Comparison of ENCODE assay signal across 8 cellular contexts in the genomic region with DNA sequence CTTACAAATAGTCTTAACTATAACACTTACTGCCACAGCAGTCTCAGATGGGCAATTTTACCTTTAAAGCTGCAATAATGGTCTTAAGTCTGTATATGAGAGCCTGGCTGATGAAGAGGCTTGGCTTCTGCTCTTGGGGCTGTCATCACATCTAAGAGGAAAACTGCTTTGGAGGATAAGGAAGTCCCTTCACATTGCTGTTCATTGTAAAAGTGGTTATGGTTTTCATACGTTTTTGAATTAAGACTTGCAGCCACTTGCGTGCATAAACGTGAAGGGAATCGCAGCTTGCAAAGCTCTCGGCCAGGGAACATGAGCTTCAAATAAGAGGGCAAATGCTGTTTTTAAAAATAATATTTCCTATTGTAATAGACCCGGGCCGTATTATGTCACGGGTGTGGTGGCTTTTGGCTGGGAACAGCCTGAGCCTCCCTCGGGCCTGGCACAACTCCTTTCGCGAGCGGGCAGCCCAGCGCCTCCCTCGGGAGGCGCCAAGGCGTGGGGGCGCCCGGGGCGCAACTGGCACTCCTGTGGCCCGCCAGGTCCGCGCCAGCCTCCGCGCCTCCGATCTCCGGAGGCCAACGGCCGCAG. TPM values are rescaled to one million over a fixed set of nuclear protein-coding genes. Genes with fewer than 3 reads are reported as not detected.
DNase-seq lines count a peak whose midpoint lies in the region; ATAC-seq and TF ChIP-seq lines count a peak whose summit lies in the region.

No MANE protein-coding gene starts in this region.

- TF ChIP-seq POLR2A in HCT116 (IDR thresholded peaks at IDR 0.05; ENCODE audit: borderline replicate concordance, extremely low read depth, insufficient read depth, insufficient read length) (no peak), adrenal gland (IDR thresholded peaks at IDR 0.05) (no peak)

- H3K9me3 Mint-ChIP-seq in stimulated activated effector memory CD8-positive, alpha-beta T cell treated with anti-CD3 and anti-CD28 coated beads, Interleukin-12 subunit alpha, Interleukin-12 subunit beta, amount 100 ng/mL, for 72 hours: no peaks in the 10 kb centered on the region

- H3K4me3 Mint-ChIP-seq in stimulated activated effector memory CD8-positive, alpha-beta T cell treated with anti-CD3 and anti-CD28 coated beads, Interleukin-12 subunit alpha, Interleukin-12 subunit beta, amount 100 ng/mL, for 72 hours: peak overlapping the region; percentile 41

- no peak overlapping the region for H3K27ac Mint-ChIP-seq in stimulated activated effector memory CD8-positive, alpha-beta T cell treated with anti-CD3 and anti-CD28 coated beads, Interleukin-12 subunit alpha, Interleukin-12 subunit beta, amount 100 ng/mL, for 72 hours

- no peaks in the 10 kb centered on the region for H3K79me2 ChIP-seq in HCT116 (ENCODE audit: insufficient read depth, low read length)

- H3K27me3 ChIP-seq in HCT116 (ENCODE audit: insufficient read depth, low read length): no peaks in the 10 kb centered on the region
- no peaks in the 10 kb centered on the region for H3K27me3 ChIP-seq in adrenal gland
- H3K27me3 ChIP-seq in iPS-18a (ENCODE audit: control insufficient read depth, insufficient read depth, low read length): peaks cover 44% of the 10 kb centered on the region

- H3K4me1 Mint-ChIP-seq in stimulated activated effector memory CD8-positive, alpha-beta T cell treated with anti-CD3 and anti-CD28 coated beads, Interleukin-12 subunit alpha, Interleukin-12 subunit beta, amount 100 ng/mL, for 72 hours: no peaks in the 10 kb centered on the region

- TF ChIP-seq RAD21 in HCT116 (IDR thresholded peaks at IDR 0.05; ENCODE audit: low read depth): no peak

- DNase-seq in AG10803 (ENCODE audit: low read depth): peak; percentile 16
- DNase-seq in HCT116 (ENCODE audit: low read depth, low spot score): no peak
- DNase-seq in adrenal gland: peak in 1 of 7 donors; percentile 64
- no peak for DNase-seq in stimulated activated effector memory CD8-positive, alpha-beta T cell treated with anti-CD3 and anti-CD28 coated beads, Interleukin-12 subunit alpha, Interleukin-12 subunit beta, amount 100 ng/mL, for 72 hours (ENCODE audit: low spot score in 2 of 2)
- no peak for DNase-seq in hippocampal formation (lab: John Stamatoyannopoulos, UW)

- RAD21 ChIA-PET in HCT116 (lab: Charles Lee; ENCODE audit: low non-redundant PET in 1 of 2, low total read pairs in 2 of 2, uncharacterized antibody in 2 of 2, unreplicated experiment in 2 of 2): no interaction called here

- no peaks in the 10 kb centered on the region for H3K9me3 ChIP-seq in HCT116 (ENCODE audit: control insufficient read depth in 1 of 2, insufficient read depth in 1 of 2, low read depth in 1 of 2, low read length in 2 of 2)
- H3K9me3 ChIP-seq in adrenal gland (replicated peaks in 1 of 3): no peaks in the 10 kb centered on the region
- no peaks in the 10 kb centered on the region for H3K9me3 ChIP-seq in iPS-18a (ENCODE audit: control insufficient read depth, low read depth, low read length)

- H3K36me3 ChIP-seq in HCT116 (ENCODE audit: control insufficient read depth in 1 of 2, insufficient read depth in 2 of 2, low read length in 2 of 2) (no peaks in the 10 kb centered on the region), adrenal gland (replicated peaks in 1 of 2) (no peaks in the 10 kb centered on the region), iPS-18a (ENCODE audit: control insufficient read depth, low read depth, low read length) (no peaks in the 10 kb centered on the region)

- POLR2A ChIA-PET in HCT116 (lab: Charles Lee): no interaction called here

- intact Hi-C loops in HCT116 (cut with micrococcal nuclease) (no loop called here), adrenal gland (cut with DNase I) (no loop called here)

- peak overlapping the region; percentile 62 for H3K27ac ChIP-seq in HCT116 (ENCODE audit: low read depth, low read length)
- peak overlapping the region; percentile 36 to 91 (median 90) for H3K27ac ChIP-seq in adrenal gland
- no peak overlapping the region for H3K27ac ChIP-seq in iPS-18a (ENCODE audit: low read length)

- peak overlapping the region; percentile 81 for H2AFZ ChIP-seq in HCT116 (ENCODE audit: low read depth, low read length, poor library complexity, severe bottlenecking)

- peak; percentile 73 for ATAC-seq in HCT116
- ATAC-seq in stimulated activated effector memory CD8-positive, alpha-beta T cell treated with anti-CD3 and anti-CD28 coated beads, Interleukin-12 subunit alpha, Interleukin-12 subunit beta, amount 100 ng/mL, for 72 hours: no peak
- ATAC-seq in GM19467 (IDR thresholded peaks at IDR 0.05; ENCODE audit: unreplicated experiment): no peak
- ATAC-seq in HG02870 (IDR thresholded peaks at IDR 0.05; ENCODE audit: unreplicated experiment): no peak

- no peaks in the 10 kb centered on the region for H3K9me2 ChIP-seq in HCT116 (ENCODE audit: insufficient read depth)

- CTCF ChIA-PET in HCT116 (lab: Charles Lee): interaction anchor here (0.6 kb wide), 1 partner anchor 30 kb away, joined by 3 read pairs; no protein-coding TSS in a partner anchor

- H3K4me3 ChIP-seq in AG10803 (ENCODE audit: low read length) (peak overlapping the region; percentile 82), HCT116 (replicated peaks in 1 of 2; ENCODE audit: low read depth in 1 of 2, low read length in 2 of 2) (peak overlapping the region; percentile 30 to 76), adrenal gland (peak overlapping the region in 2 of 4 donors; percentile 64 to 92), iPS-18a (ENCODE audit: low read length) (peak overlapping the region; percentile 52)

- H3K4me2 ChIP-seq in HCT116 (ENCODE audit: low read length): peak overlapping the region; percentile 94

- no peaks in the 10 kb centered on the region for H3K36me3 Mint-ChIP-seq in stimulated activated effector memory CD8-positive, alpha-beta T cell treated with anti-CD3 and anti-CD28 coated beads, Interleukin-12 subunit alpha, Interleukin-12 subunit beta, amount 100 ng/mL, for 72 hours

- peak overlapping the region; percentile 64 for H3K9ac ChIP-seq in HCT116 (ENCODE audit: low read length)
- H3K9ac ChIP-seq in iPS-18a (ENCODE audit: low read length): no peak overlapping the region

- no peaks in the 10 kb centered on the region for H4K20me1 ChIP-seq in HCT116 (ENCODE audit: insufficient read depth)

- H3K4me1 ChIP-seq in HCT116 (ENCODE audit: control insufficient read depth in 1 of 2, insufficient read depth in 2 of 2, low read length in 2 of 2) (peaks cover 6 to 23% of the 10 kb centered on the region in 2 experiments; a peak in 3 of 4 replicates), adrenal gland (replicated peaks in 1 of 2) (peaks cover 34 to 45% of the 10 kb centered on the region in 2 donors), iPS-18a (ENCODE audit: control insufficient read depth, low read depth, low read length) (peaks cover 3% of the 10 kb centered on the region)

- WGBS in adrenal gland, 4 donors: 2 to 13% (median 4%) methylated on average over 5 to 28 of the region's 28 CpGs

- TF ChIP-seq CTCF in AG10803 (conservative IDR thresholded peaks at IDR 0.05; ENCODE audit: low read length): no peak
- no peak for TF ChIP-seq CTCF in HCT116 (IDR thresholded peaks at IDR 0.05 in 2 of 3, conservative IDR thresholded peaks at IDR 0.05 in 1 of 3; ENCODE audit: borderline replicate concordance in 1 of 3, insufficient read depth in 1 of 3, low read depth in 2 of 3, low read length in 2 of 3)
- TF ChIP-seq CTCF in adrenal gland (IDR thresholded peaks at IDR 0.05): no peak

- BruUV-seq in HCT116 (replicated peaks; lab: Mats Ljungman, UMichigan): no TSS peak

TF ChIP-seq in HCT116, 20 proteins besides CTCF, POLR2A, EP300 and RAD21 (continues in another document):
- TF ChIP-seq YY1 (IDR thresholded peaks at IDR 0.05; ENCODE audit: extremely low read depth, insufficient replicate concordance, low read depth, low read length): no peak
- TF ChIP-seq, protein P1, sequence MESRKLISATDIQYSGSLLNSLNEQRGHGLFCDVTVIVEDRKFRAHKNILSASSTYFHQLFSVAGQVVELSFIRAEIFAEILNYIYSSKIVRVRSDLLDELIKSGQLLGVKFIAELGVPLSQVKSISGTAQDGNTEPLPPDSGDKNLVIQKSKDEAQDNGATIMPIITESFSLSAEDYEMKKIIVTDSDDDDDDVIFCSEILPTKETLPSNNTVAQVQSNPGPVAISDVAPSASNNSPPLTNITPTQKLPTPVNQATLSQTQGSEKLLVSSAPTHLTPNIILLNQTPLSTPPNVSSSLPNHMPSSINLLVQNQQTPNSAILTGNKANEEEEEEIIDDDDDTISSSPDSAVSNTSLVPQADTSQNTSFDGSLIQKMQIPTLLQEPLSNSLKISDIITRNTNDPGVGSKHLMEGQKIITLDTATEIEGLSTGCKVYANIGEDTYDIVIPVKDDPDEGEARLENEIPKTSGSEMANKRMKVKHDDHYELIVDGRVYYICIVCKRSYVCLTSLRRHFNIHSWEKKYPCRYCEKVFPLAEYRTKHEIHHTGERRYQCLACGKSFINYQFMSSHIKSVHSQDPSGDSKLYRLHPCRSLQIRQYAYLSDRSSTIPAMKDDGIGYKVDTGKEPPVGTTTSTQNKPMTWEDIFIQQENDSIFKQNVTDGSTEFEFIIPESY (IDR thresholded peaks at IDR 0.05; ENCODE audit: extremely low read depth, insufficient replicate concordance, low read length): no peak

RNA-seq across cellular contexts. Expression of a gene that starts 0.6 kb away (rescaled TPM):
- total RNA-seq in HCT116 (2021; ENCODE audit: unreplicated experiment) (6.1 TPM), adrenal gland (100 to 1,000 TPM in 1 of 8 donors, 10 to 100 TPM in 7; 33.5 to 138 (median 60.0) TPM)
- polyA plus RNA-seq in HCT116 (2012): 2.0 and 2.4 TPM in 2 replicates
- 10 to 100 TPM; 25.3 to 40.9 (median 32.9) TPM for polyA plus RNA-seq in adrenal gland

RNA-seq across cellular contexts. Expression of a gene that starts 59.9 kb away (rescaled TPM):
- total RNA-seq in HCT116 (2021; ENCODE audit: unreplicated experiment): 39.3 TPM
- polyA plus RNA-seq in HCT116 (2012): 5.6 and 8.8 TPM in 2 replicates
- total RNA-seq in adrenal gland: 10 to 100 TPM in 6 of 8 donors, 1 to 10 TPM in 2; 6.2 to 30.2 (median 16.9) TPM
- 10 to 100 TPM in 1 of 3 donors, 1 to 10 TPM in 2; 4.2 to 19.2 (median 5.1) TPM for polyA plus RNA-seq in adrenal gland

RNA-seq across cellular contexts. Expression of a gene that starts 60.0 kb away (rescaled TPM):
- total RNA-seq in HCT116 (2021; ENCODE audit: unreplicated experiment) (17.0 TPM), adrenal gland (10 to 100 TPM; 14.3 to 36.1 (median 27.6) TPM)
- 10.1 TPM in 2 replicates for polyA plus RNA-seq in HCT116 (2012)
- 10 to 100 TPM; 19.6 to 35.8 (median 22.0) TPM for polyA plus RNA-seq in adrenal gland
